In genomic region chr15:41866263-41866703, GRCh38 we compare ENCODE assay signal across 28 cellular contexts. TPM values are rescaled to one million over a fixed set of nuclear protein-coding genes. Genes with fewer than 3 reads are reported as not detected.
DNase-seq lines count a peak whose midpoint lies in the region; ATAC-seq and TF ChIP-seq lines count a peak whose summit lies in the region.
"Had no signal": no experiment of that assay in that cellular context is flagged by ENCODE, and none has a peak within 500 bp of the region (broad histone marks: within the 10 kb centered on the region; RNA-seq: fewer than 3 reads in every experiment).

No MANE protein-coding gene starts in this region.

- H4K91ac ChIP-seq in trophoblast cell (ENCODE audit: low read depth, low read length): no peak overlapping the region

- TF ChIP-seq RAD21 in SK-N-SH (IDR thresholded peaks at IDR 0.05; ENCODE audit: low read length): no peak

- H4K12ac ChIP-seq in trophoblast cell (ENCODE audit: low read depth, low read length): no peak overlapping the region

- H3K18ac ChIP-seq in trophoblast cell (ENCODE audit: low read length): no peak overlapping the region

- H2AFZ ChIP-seq in SK-N-SH (ENCODE audit: low read depth): no peak overlapping the region
- H2AFZ ChIP-seq in trophoblast cell (ENCODE audit: insufficient read depth, low read length, poor library complexity): no peak overlapping the region
- H2AFZ ChIP-seq: parathyroid adenoma had no signal

- peaks cover 0 to 30% of the 10 kb centered on the region in 2 experiments; a peak in 1 of 4 replicates for H3K4me1 ChIP-seq in SK-N-SH (ENCODE audit: control insufficient read depth in 1 of 2, insufficient read depth in 2 of 2, low read depth in 1 of 2, low read length in 1 of 2)
- H3K4me1 ChIP-seq in trophoblast cell (ENCODE audit: control insufficient read depth in 1 of 2, insufficient read depth in 2 of 2, low read length in 2 of 2): peaks cover 2 to 14% of the 10 kb centered on the region in 2 experiments
- H3K4me1 ChIP-seq: HAP-1, parathyroid adenoma had no signal

- H2BK5ac ChIP-seq in trophoblast cell (ENCODE audit: low read depth, low read length, poor library complexity): no peak overlapping the region

- POLR2A ChIA-PET in SK-N-SH (lab: Yijun Ruan, JAX): no interaction called here

- no peak overlapping the region for H3K4ac ChIP-seq in trophoblast cell (ENCODE audit: low read depth, low read length)

- H3K27ac ChIP-seq in SK-N-SH (ENCODE audit: low read depth in 2 of 2, low read length in 1 of 2) (no peak overlapping the region; a peak in 1 of 4 replicates), trophoblast cell (ENCODE audit: low read depth, low read length) (no peak overlapping the region)
- H3K27ac ChIP-seq: 22Rv1, adrenal gland, esophagus squamous epithelium, foreskin keratinocyte, parathyroid adenoma, SJCRH30 had no signal

- no peaks in the 10 kb centered on the region for H4K20me1 ChIP-seq in SK-N-SH (ENCODE audit: insufficient read depth)

- WGBS in SK-N-SH (ENCODE audit: low lambda C conversion rate): 76% methylated on average over 3 of the region's 8 CpGs
- WGBS in trophoblast cell (ENCODE audit: extremely low coverage, insufficient coverage, insufficient read length): no CpG with 5 or more reads among the region's 8 CpGs

- H3K9me3 ChIP-seq in SK-N-SH (no peaks in the 10 kb centered on the region), trophoblast cell (ENCODE audit: insufficient read depth, low read depth, low read length) (no peaks in the 10 kb centered on the region)
- H3K9me3 ChIP-seq: adrenal gland, esophagus squamous epithelium, HAP-1, SJCRH30 had no signal

- no peaks in the 10 kb centered on the region for H3F3A ChIP-seq in SK-N-SH (replicated peaks; ENCODE audit: insufficient read depth)

- H3K27me3 ChIP-seq in SK-N-SH (ENCODE audit: insufficient read depth) (no peaks in the 10 kb centered on the region), trophoblast cell (ENCODE audit: insufficient read depth, low read length) (no peaks in the 10 kb centered on the region)
- H3K27me3 ChIP-seq: adrenal gland, esophagus squamous epithelium, SJCRH30 had no signal

- H3K4me2 ChIP-seq in SK-N-SH (no peak overlapping the region), trophoblast cell (ENCODE audit: low read length) (no peak overlapping the region)

- no peak for TF ChIP-seq EP300 in SK-N-SH (IDR thresholded peaks at IDR 0.05; ENCODE audit: borderline replicate concordance in 1 of 2, low read depth in 1 of 2, low read length in 1 of 2)

- no peak overlapping the region for H2AK5ac ChIP-seq in trophoblast cell (ENCODE audit: low read length)

- H3K4me3 ChIP-seq in SK-N-SH (ENCODE audit: low read depth in 2 of 2, low read length in 1 of 2): no peak overlapping the region
- H3K4me3 ChIP-seq in trophoblast cell (ENCODE audit: low read depth, low read length): no peak overlapping the region
- H3K4me3 ChIP-seq: adrenal gland, esophagus squamous epithelium, HAP-1, lung, SJCRH30 had no signal

- H3K9ac ChIP-seq in SK-N-SH (no peak overlapping the region), trophoblast cell (ENCODE audit: low read length) (no peak overlapping the region)
- H3K9ac ChIP-seq: parathyroid adenoma had no signal

- no peaks in the 10 kb centered on the region for H3K9me2 ChIP-seq in SK-N-SH

- H3K79me2 ChIP-seq in SK-N-SH (ENCODE audit: insufficient read depth) (no peaks in the 10 kb centered on the region), trophoblast cell (ENCODE audit: control insufficient read depth, insufficient read depth, low read length, poor library complexity) (no peaks in the 10 kb centered on the region)
- H3K79me2 ChIP-seq: parathyroid adenoma had no signal

- no peaks in the 10 kb centered on the region for H3K79me1 ChIP-seq in trophoblast cell (ENCODE audit: low read length)

- CTCF ChIA-PET in SK-N-SH (lab: Yijun Ruan, JAX): interaction anchor here (1.5 to 2.7 kb wide), 2 partner anchors 14 to 38 kb away, joined by 4 to 18 read pairs; no protein-coding TSS in a partner anchor

- no peak overlapping the region for H4K8ac ChIP-seq in trophoblast cell (ENCODE audit: low read depth, low read length)

- no peak overlapping the region for H3K14ac ChIP-seq in trophoblast cell (ENCODE audit: low read length)

- ATAC-seq in SK-N-SH treated with all-trans-retinoic acid at 6 μM for 48 hours: no peak
- no peak for ATAC-seq in HG03280 (IDR thresholded peaks at IDR 0.05; ENCODE audit: unreplicated experiment)
- ATAC-seq: activated CD4-positive, CD25-positive, alpha-beta regulatory T cell treated with anti-CD3 and anti-CD28 coated beads, Interleukin-2, amount 50 U/mL, for 24 hours; foreskin keratinocyte had no signal

- no peak overlapping the region for H2BK12ac ChIP-seq in trophoblast cell (ENCODE audit: low read length)

- H3K23ac ChIP-seq in trophoblast cell (ENCODE audit: low read length): no peak overlapping the region

- DNase-seq in SK-N-SH (peak; percentile 69), SK-N-DZ (ENCODE audit: low spot score) (peak; percentile 63), left kidney (ENCODE audit: low read depth, low spot score) (peak; percentile 56), trophoblast cell (peak; percentile 25 to 64), NCI-H748 treated with DMSO at 0.1 percent for 48 hours (lab: John Stamatoyannopoulos, UW) (no peak), COR-L47 (lab: John Stamatoyannopoulos, UW) (no peak)
- DNase-seq: activated CD4-positive, alpha-beta memory T cell treated with anti-CD3 and anti-CD28 coated beads, Interleukin-2, amount 10 ng/mL, durations not matched to agents 7 days and 5 days; activated CD8-positive, alpha-beta memory T cell treated with anti-CD3 and anti-CD28 coated beads, Interleukin-2, amount 50 U/mL, for 4 hours; activated naive CD4-positive, alpha-beta T cell treated with anti-CD3 and anti-CD28 coated beads for 36 hours; adrenal gland; CD4-positive, CD25-positive, alpha-beta regulatory T cell; esophagus squamous epithelium; foreskin keratinocyte; head of caudate nucleus; kidney; NCI-H2107; NCI-H345; NCI-H69; SJCRH30; small intestine; stimulated activated naive CD4-positive, alpha-beta T cell had no signal

- H3K36me3 ChIP-seq in SK-N-SH (replicated peaks in 1 of 2; ENCODE audit: control insufficient read depth in 1 of 2, insufficient read depth in 2 of 2, low read length in 1 of 2) (no peaks in the 10 kb centered on the region), trophoblast cell (ENCODE audit: control insufficient read depth in 1 of 2, insufficient read depth in 2 of 2, low read length in 2 of 2) (no peaks in the 10 kb centered on the region)
- H3K36me3 ChIP-seq: adrenal gland, esophagus squamous epithelium, HAP-1, SJCRH30 had no signal

- H2BK120ac ChIP-seq in trophoblast cell (ENCODE audit: insufficient read depth, low read length, poor library complexity): no peak overlapping the region

- TF ChIP-seq CTCF in SK-N-SH (IDR thresholded peaks at IDR 0.05): no peak

TF ChIP-seq in SK-N-SH, 30 proteins besides CTCF, POLR2A, EP300 and RAD21 (continues in another document):
- TF ChIP-seq GABPA (IDR thresholded peaks at IDR 0.05; ENCODE audit: low read depth) (no peak), MEF2A (IDR thresholded peaks at IDR 0.05; ENCODE audit: borderline replicate concordance, low read depth) (no peak), ELF1 (IDR thresholded peaks at IDR 0.05) (no peak)

TF ChIP-seq in SK-N-SH treated with all-trans-retinoic acid at 6 μM for 48 hours, 23 proteins besides CTCF, POLR2A, EP300 and RAD21 (continues in another document):
- TF ChIP-seq POU6F1 (CRISPR knock-in tag; IDR thresholded peaks at IDR 0.05; ENCODE audit: borderline replicate concordance, low read depth) (no peak), ZFP30 (CRISPR knock-in tag; IDR thresholded peaks at IDR 0.05) (no peak), TCF4 (CRISPR knock-in tag; IDR thresholded peaks at IDR 0.05; ENCODE audit: borderline replicate concordance) (no peak)

RNA-seq across cellular contexts. Expression of gene SPTBN5, which starts 27.6 kb away (rescaled TPM):
- polyA plus RNA-seq in SK-N-SH (2012; rRNA removed): 0.23 TPM in 2 replicates
- polyA plus RNA-seq in SK-N-SH (2012; cell fraction: cytosol; rRNA removed): 0.05 TPM in 2 replicates
- 1.2 and 1.7 TPM in 2 replicates for polyA plus RNA-seq in SK-N-SH (2012; cell fraction: nucleus; rRNA removed)
- polyA plus RNA-seq in SK-N-DZ (2014; cell fraction: cytosol; rRNA removed): 0.73 and 0.75 TPM in 2 replicates
- 5.2 and 8.0 TPM in 2 replicates for polyA plus RNA-seq in SK-N-DZ (2014; cell fraction: nucleus; rRNA removed)
- 0.53 and 0.55 TPM in 2 replicates for polyA plus RNA-seq in trophoblast cell (2013)

RNA-seq across cellular contexts. Expression of gene PLA2G4B, which starts 27.6 kb away (rescaled TPM):
- polyA plus RNA-seq in SK-N-SH (2012; rRNA removed): 5.3 and 6.1 TPM in 2 replicates
- 1.1 and 1.2 TPM in 2 replicates for polyA plus RNA-seq in SK-N-SH (2012; cell fraction: cytosol; rRNA removed)
- 38.2 and 48.8 TPM in 2 replicates for polyA plus RNA-seq in SK-N-SH (2012; cell fraction: nucleus; rRNA removed)
- polyA plus RNA-seq in SK-N-DZ (2014; cell fraction: cytosol; rRNA removed): 1.4 and 1.7 TPM in 2 replicates
- 36.4 and 46.9 TPM in 2 replicates for polyA plus RNA-seq in SK-N-DZ (2014; cell fraction: nucleus; rRNA removed)
- polyA plus RNA-seq in trophoblast cell (2013): 5.1 and 5.5 TPM in 2 replicates

RNA-seq across cellular contexts. Expression of gene JMJD7, which starts 38.4 kb away (rescaled TPM):
- polyA plus RNA-seq in SK-N-SH (2012; rRNA removed): 6.5 and 6.8 TPM in 2 replicates
- polyA plus RNA-seq in SK-N-SH (2012; cell fraction: cytosol; rRNA removed): 3.5 and 4.6 TPM in 2 replicates
- 12.7 and 12.9 TPM in 2 replicates for polyA plus RNA-seq in SK-N-SH (2012; cell fraction: nucleus; rRNA removed)
- 9.5 and 10.0 TPM in 2 replicates for polyA plus RNA-seq in SK-N-DZ (2014; cell fraction: cytosol; rRNA removed)
- 25.2 and 26.4 TPM in 2 replicates for polyA plus RNA-seq in SK-N-DZ (2014; cell fraction: nucleus; rRNA removed)
- polyA plus RNA-seq in trophoblast cell (2013): 6.6 and 7.8 TPM in 2 replicates

Comparison
In these comparisons a context has a peak if more than half of its experiments do, and no peak if none do; other contexts are left out.
1. DNase-seq: peak in SK-N-SH (single experiment), SK-N-DZ (single experiment), left kidney (single experiment) and trophoblast cell (2 of 2); none in NCI-H748 treated with DMSO at 0.1 percent for 48 hours (single experiment) and COR-L47 (single experiment).